In the genomic region with DNA sequence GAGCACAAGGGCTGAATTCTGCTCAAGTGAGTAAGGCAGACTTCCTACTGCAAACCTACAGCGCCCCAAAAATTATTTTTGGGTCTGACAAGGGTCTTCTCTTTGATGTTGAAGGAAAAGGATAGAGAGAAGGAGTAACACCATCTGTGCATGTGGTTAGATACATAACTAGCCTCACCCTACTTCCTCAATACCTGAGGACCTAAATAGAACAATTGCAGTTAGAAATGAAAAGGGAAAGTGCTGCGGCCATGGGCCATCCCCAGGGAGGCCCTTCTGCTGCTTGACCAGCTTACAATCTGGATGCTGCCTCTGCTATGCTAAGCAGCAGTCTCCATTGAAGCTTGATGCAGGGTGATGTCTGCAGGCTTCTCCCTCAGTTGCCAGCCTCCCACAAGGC, we compare ENCODE assay signal across 9 cellular contexts.
DNase-seq lines count a peak whose midpoint lies in the region; ATAC-seq and TF ChIP-seq lines count a peak whose summit lies in the region.
"Had no signal": no experiment of that assay in that cellular context is flagged by ENCODE, and none has a peak within 500 bp of the region (broad histone marks: within the 10 kb centered on the region; RNA-seq: fewer than 3 reads in every experiment).

No MANE protein-coding gene starts in this region.

- peaks cover 0 to 10% (median 5%) of the 10 kb centered on the region in 4 donors for H3K4me1 ChIP-seq in esophagus muscularis mucosa

- H3K36me3 ChIP-seq in esophagus muscularis mucosa = peaks cover 0 to 31% (median 0%) of the 10 kb centered on the region in 4 donors

- DNase-seq in activated T-cell treated with anti-CD3 and anti-CD28 coated beads, Interleukin-2, amount 50 U/mL, for 24 hours = no peak
- no peak for DNase-seq in activated T-cell treated with anti-CD3 and anti-CD28 coated beads, Interleukin-2, amount 50 U/mL, for 1 hour
- DNase-seq in NAMALWA (ENCODE audit: low spot score) = peak; percentile 32
- DNase-seq in SHP77 treated with DMSO at 0.1 percent for 48 hours (lab: John Stamatoyannopoulos, UW) = no peak
- DNase-seq in NCI-H2196 treated with DMSO at 0.1 percent for 48 hours (lab: John Stamatoyannopoulos, UW; ENCODE audit: unreplicated experiment) = no peak
- no peak for DNase-seq in esophagus muscularis mucosa (ENCODE audit: extremely low spot score)

- peaks cover 80% of the 10 kb centered on the region for H3K36me3 Mint-ChIP-seq in activated T-cell treated with anti-CD3 and anti-CD28 coated beads, Interleukin-2, amount 50 U/mL, for 24 hours (ENCODE audit: low read depth)
- H3K36me3 Mint-ChIP-seq in stimulated activated memory B cell treated with anti-CD40 and anti-IgM and Interleukin-4, amounts not matched to agents 10 μg/mL and 1 μg/mL and 100 μg/mL, for 72 hours = peaks cover 52% of the 10 kb centered on the region
- H3K36me3 Mint-ChIP-seq: type B pancreatic cell had no signal

- H3K4me1 Mint-ChIP-seq in activated T-cell treated with anti-CD3 and anti-CD28 coated beads, Interleukin-2, amount 50 U/mL, for 24 hours (ENCODE audit: low read depth) = peaks cover 89% of the 10 kb centered on the region
- H3K4me1 Mint-ChIP-seq in stimulated activated memory B cell treated with anti-CD40 and anti-IgM and Interleukin-4, amounts not matched to agents 10 μg/mL and 1 μg/mL and 100 μg/mL, for 72 hours = peaks cover 84% of the 10 kb centered on the region

- H3K9me3 Mint-ChIP-seq in activated T-cell treated with anti-CD3 and anti-CD28 coated beads, Interleukin-2, amount 50 U/mL, for 24 hours = no peaks in the 10 kb centered on the region
- no peaks in the 10 kb centered on the region for H3K9me3 Mint-ChIP-seq in stimulated activated memory B cell treated with anti-CD40 and anti-IgM and Interleukin-4, amounts not matched to agents 10 μg/mL and 1 μg/mL and 100 μg/mL, for 72 hours
- H3K9me3 Mint-ChIP-seq: type B pancreatic cell had no signal

- no peak for TF ChIP-seq EP300 in esophagus muscularis mucosa (IDR thresholded peaks at IDR 0.05)

- H3K9me3 ChIP-seq in esophagus muscularis mucosa = no peaks in the 10 kb centered on the region

- no peak overlapping the region for H3K27ac ChIP-seq in esophagus muscularis mucosa (replicated peaks in 1 of 4)

- H3K4me3 Mint-ChIP-seq in activated T-cell treated with anti-CD3 and anti-CD28 coated beads, Interleukin-2, amount 50 U/mL, for 24 hours = no peak overlapping the region
- H3K4me3 Mint-ChIP-seq in stimulated activated memory B cell treated with anti-CD40 and anti-IgM and Interleukin-4, amounts not matched to agents 10 μg/mL and 1 μg/mL and 100 μg/mL, for 72 hours = peak overlapping the region; percentile 23
- H3K4me3 Mint-ChIP-seq: type B pancreatic cell had no signal

- H3K27ac Mint-ChIP-seq in activated T-cell treated with anti-CD3 and anti-CD28 coated beads, Interleukin-2, amount 50 U/mL, for 24 hours = peak overlapping the region; percentile 80
- H3K27ac Mint-ChIP-seq in stimulated activated memory B cell treated with anti-CD40 and anti-IgM and Interleukin-4, amounts not matched to agents 10 μg/mL and 1 μg/mL and 100 μg/mL, for 72 hours = peak overlapping the region; percentile 71
- H3K27ac Mint-ChIP-seq: type B pancreatic cell had no signal

- no peak for TF ChIP-seq POLR2A in esophagus muscularis mucosa (IDR thresholded peaks at IDR 0.05; ENCODE audit: low read depth)

- no peaks in the 10 kb centered on the region for H3K27me3 Mint-ChIP-seq in activated T-cell treated with anti-CD3 and anti-CD28 coated beads, Interleukin-2, amount 50 U/mL, for 24 hours
- no peaks in the 10 kb centered on the region for H3K27me3 Mint-ChIP-seq in stimulated activated memory B cell treated with anti-CD40 and anti-IgM and Interleukin-4, amounts not matched to agents 10 μg/mL and 1 μg/mL and 100 μg/mL, for 72 hours
- H3K27me3 Mint-ChIP-seq: type B pancreatic cell had no signal

- H3K4me3 ChIP-seq in esophagus muscularis mucosa = no peak overlapping the region

- intact Hi-C loops in esophagus muscularis mucosa (cut with DNase I) = no loop called here

- 90% methylated on average over 2 of the region's 2 CpGs for WGBS in esophagus muscularis mucosa

- TF ChIP-seq CTCF in esophagus muscularis mucosa (IDR thresholded peaks at IDR 0.05) = no peak

- H3K27me3 ChIP-seq in esophagus muscularis mucosa = no peaks in the 10 kb centered on the region

- ATAC-seq in HG02623 (IDR thresholded peaks at IDR 0.05; ENCODE audit: unreplicated experiment) = peak; percentile 62
- peak; percentile 80 for ATAC-seq in stimulated activated memory B cell treated with anti-CD40 and anti-IgM and Interleukin-4, amounts not matched to agents 10 μg/mL and 1 μg/mL and 100 μg/mL, for 72 hours
